ENCODE assay signal across 8 cellular contexts in the genomic region with DNA sequence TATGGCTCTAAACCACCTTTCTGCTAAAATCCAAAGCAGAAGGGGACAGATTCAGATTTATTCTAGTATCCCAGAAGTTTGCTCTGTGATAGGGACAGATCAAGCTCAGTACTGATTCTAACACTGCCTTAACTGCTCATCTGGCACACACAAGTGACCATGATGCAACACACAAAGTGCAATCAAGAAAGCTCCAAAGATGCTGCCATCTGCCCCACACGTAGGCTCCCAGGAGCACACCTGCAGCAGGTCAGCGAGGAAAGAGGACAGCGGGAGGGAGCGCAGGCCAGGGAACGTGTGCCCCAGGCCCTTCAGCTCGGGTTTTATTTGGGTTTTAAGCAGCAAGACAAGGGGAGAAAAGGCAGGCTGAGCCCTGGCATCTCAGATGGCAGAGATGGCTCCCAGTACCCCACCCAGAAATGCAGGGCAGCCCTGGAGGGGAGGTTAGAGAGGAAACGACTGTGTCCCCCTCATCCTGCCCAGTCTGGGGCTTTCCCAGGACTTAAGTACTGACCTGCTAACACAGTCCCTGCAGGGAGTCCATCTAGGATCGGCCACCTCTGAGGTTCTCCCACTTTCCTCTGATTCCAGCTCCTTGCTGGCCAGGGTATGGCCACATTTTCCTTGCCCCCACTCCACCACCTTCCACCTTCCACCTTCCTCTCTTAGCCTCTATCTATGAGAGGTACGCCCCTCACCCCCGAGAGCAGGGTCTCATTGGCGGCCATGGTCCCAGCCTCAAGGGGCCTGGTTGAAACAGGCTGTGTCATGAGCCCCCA. TPM values are rescaled to one million over a fixed set of nuclear protein-coding genes. Genes with fewer than 3 reads are reported as not detected.
DNase-seq lines count a peak whose midpoint lies in the region; ATAC-seq, FAIRE-seq and TF ChIP-seq lines count a peak whose summit lies in the region.

No MANE protein-coding gene starts in this region.

- no peak overlapping the region for H2AFZ ChIP-seq in keratinocyte (ENCODE audit: control insufficient read depth, low read length)

- H4K20me1 ChIP-seq in keratinocyte (ENCODE audit: control insufficient read depth, extremely low read depth, insufficient read depth, low read length) = peaks cover 34% of the 10 kb centered on the region

- H3K4me3 Mint-ChIP-seq in activated T-cell treated with anti-CD3 and anti-CD28 coated beads, Interleukin-2, amount 50 U/mL, for 24 hours = peak overlapping the region; percentile 94

- dilution Hi-C loops in keratinocyte (cut with MboI; ENCODE audit: extremely low pct_ligation_motif_present, low sequenced_read_pairs) = no loop called here

- intact Hi-C loops in thyroid gland (cut with DNase I) = loop anchor here (5.0 kb wide), 1 partner anchor 82 kb away; a partner anchor contains a TSS

- H3K27ac ChIP-seq in keratinocyte (ENCODE audit: control insufficient read depth, insufficient read depth, low read length) (peak overlapping the region; percentile 53), thyroid gland (peak overlapping the region in 1 of 3 donors; percentile 45)

- H3K36me3 ChIP-seq in keratinocyte (ENCODE audit: control insufficient read depth in 2 of 2, extremely low read depth in 1 of 2, insufficient read depth in 2 of 2, low read length in 2 of 2) (peaks cover 22 to 33% of the 10 kb centered on the region in 2 experiments), thyroid gland (peaks cover 2 to 6% of the 10 kb centered on the region in 2 donors)

- H3K4me2 ChIP-seq in keratinocyte (ENCODE audit: control insufficient read depth, extremely low read depth, insufficient read depth, low read depth, low read length) = peak overlapping the region; percentile 93

- DNase-seq in activated T-cell treated with anti-CD3 and anti-CD28 coated beads, Interleukin-2, amount 50 U/mL, for 24 hours = no peak
- DNase-seq in activated T-cell treated with anti-CD3 and anti-CD28 coated beads, Interleukin-2, amount 50 U/mL, for 48 hours = no peak
- no peak for DNase-seq in activated naive CD4-positive, alpha-beta T cell treated with anti-CD3 and anti-CD28 coated beads, Interleukin-2, amount 50 U/mL, for 72 hours (ENCODE audit: low spot score in 2 of 2)
- DNase-seq in keratinocyte (ENCODE audit: low read depth, low spot score) (no peak), thyroid gland (no peak), T-helper 9 cell (no peak), cerebellum (ENCODE audit: low spot score) (no peak)

- H3K9ac ChIP-seq in keratinocyte (ENCODE audit: control insufficient read depth, extremely low read depth, insufficient read depth, low read length) = peak overlapping the region; percentile 83

- H3K9me3 Mint-ChIP-seq in activated T-cell treated with anti-CD3 and anti-CD28 coated beads, Interleukin-2, amount 50 U/mL, for 24 hours = no peaks in the 10 kb centered on the region
- H3K9me3 Mint-ChIP-seq in activated naive CD4-positive, alpha-beta T cell treated with anti-CD3 and anti-CD28 coated beads, Interleukin-2, amount 50 U/mL, for 72 hours = no peaks in the 10 kb centered on the region

- no peaks in the 10 kb centered on the region for H3K27me3 Mint-ChIP-seq in activated T-cell treated with anti-CD3 and anti-CD28 coated beads, Interleukin-2, amount 50 U/mL, for 24 hours

- no peak for TF ChIP-seq CTCF in keratinocyte (optimal IDR thresholded peaks at IDR 0.05 in 1 of 3, IDR thresholded peaks at IDR 0.05 in 1 of 3, conservative IDR thresholded peaks at IDR 0.05 in 1 of 3; ENCODE audit: extremely low read depth in 1 of 3, insufficient read depth in 2 of 3, low read length in 3 of 3)
- no peak for TF ChIP-seq CTCF in thyroid gland (IDR thresholded peaks at IDR 0.05)

- H3K9me3 ChIP-seq in keratinocyte (ENCODE audit: control insufficient read depth, low read depth, low read length) = no peaks in the 10 kb centered on the region
- H3K9me3 ChIP-seq in thyroid gland = no peaks in the 10 kb centered on the region

- H3K4me1 ChIP-seq in keratinocyte (ENCODE audit: control insufficient read depth, extremely low read depth, insufficient read depth, low read length) (peaks cover 41% of the 10 kb centered on the region), thyroid gland (peaks cover 27 to 31% of the 10 kb centered on the region in 2 donors)

- peaks cover 57% of the 10 kb centered on the region for H3K4me1 Mint-ChIP-seq in activated T-cell treated with anti-CD3 and anti-CD28 coated beads, Interleukin-2, amount 50 U/mL, for 24 hours (ENCODE audit: low read depth)

- 19 to 25% methylated on average over 11 of the region's 11 CpGs for WGBS in thyroid gland, 2 donors

- H3K27ac Mint-ChIP-seq in activated T-cell treated with anti-CD3 and anti-CD28 coated beads, Interleukin-2, amount 50 U/mL, for 24 hours = peak overlapping the region; percentile 92
- peak overlapping the region; percentile 89 to 97 for H3K27ac Mint-ChIP-seq in activated naive CD4-positive, alpha-beta T cell treated with anti-CD3 and anti-CD28 coated beads, Interleukin-2, amount 50 U/mL, for 72 hours

- peaks cover 57% of the 10 kb centered on the region for H3K36me3 Mint-ChIP-seq in activated T-cell treated with anti-CD3 and anti-CD28 coated beads, Interleukin-2, amount 50 U/mL, for 24 hours (ENCODE audit: low read depth)
- H3K36me3 Mint-ChIP-seq in activated naive CD4-positive, alpha-beta T cell treated with anti-CD3 and anti-CD28 coated beads, Interleukin-2, amount 50 U/mL, for 72 hours = peaks cover 10 to 35% of the 10 kb centered on the region in 2 donors

- H3K4me3 ChIP-seq in keratinocyte (ENCODE audit: control insufficient read depth in 2 of 3, extremely low read depth in 1 of 3, insufficient read depth in 2 of 3, low read depth in 1 of 3, low read length in 3 of 3) (peak overlapping the region; percentile 83 to 93 (median 86)), thyroid gland (replicated peaks in 1 of 3) (peak overlapping the region in 2 of 3 donors; percentile 22 to 85)

- no peak for ATAC-seq in activated naive CD4-positive, alpha-beta T cell treated with anti-CD3 and anti-CD28 coated beads, Interleukin-2, amount 50 U/mL, for 72 hours
- ATAC-seq in GM18498 (IDR thresholded peaks at IDR 0.05; ENCODE audit: unreplicated experiment) = no peak

- peaks cover 73% of the 10 kb centered on the region for H3K79me2 ChIP-seq in keratinocyte (ENCODE audit: control insufficient read depth, insufficient read depth, low read length)

- peaks cover 4% of the 10 kb centered on the region for H3K9me1 ChIP-seq in keratinocyte (ENCODE audit: control insufficient read depth, extremely low read depth, insufficient read depth, low read length)

- TF ChIP-seq POLR2A in thyroid gland (IDR thresholded peaks at IDR 0.05) = no peak

- FAIRE-seq in keratinocyte (lab: Jason Lieb, UNC) = no peak

- no peaks in the 10 kb centered on the region for H3K27me3 ChIP-seq in keratinocyte (ENCODE audit: control insufficient read depth, extremely low read depth, insufficient read depth, low read length)
- H3K27me3 ChIP-seq in thyroid gland = no peaks in the 10 kb centered on the region

RNA-seq across cellular contexts. Expression of a gene that starts 1.2 kb away (rescaled TPM):
- 10 to 100 TPM; 43.3 to 43.6 TPM for total RNA-seq in activated naive CD4-positive, alpha-beta T cell treated with anti-CD3 and anti-CD28 coated beads, Interleukin-2, amount 50 U/mL, for 72 hours
- polyA plus RNA-seq in keratinocyte = 9.9 to 14.8 TPM (median 11.8 TPM) in 3 replicates
- 8.8 TPM for polyA plus RNA-seq in keratinocyte (2011; ENCODE audit: low read depth)
- 6.3 and 12.5 TPM in 2 replicates for polyA plus RNA-seq in keratinocyte (2011; cell fraction: cytosol; rRNA removed)
- polyA plus RNA-seq in keratinocyte (2011; cell fraction: nucleus; rRNA removed) = 32.0 and 36.2 TPM in 2 replicates
- polyA plus RNA-seq in keratinocyte (2012; ENCODE audit: low replicate concordance) = 18.7 and 19.5 TPM in 2 replicates
- 11.3 to 15.6 TPM (median 11.3 TPM) in 3 replicates for polyA minus RNA-seq in keratinocyte
- 19.2 TPM for polyA minus RNA-seq in keratinocyte (2011; cell fraction: cytosol; rRNA and poly(A)+ RNA removed)
- 16.8 and 20.7 TPM in 2 replicates for polyA minus RNA-seq in keratinocyte (2011; cell fraction: nucleus; rRNA and poly(A)+ RNA removed)
- total RNA-seq in thyroid gland = 10 to 100 TPM; 19.3 to 35.9 (median 24.7) TPM
- 16.1 TPM for total RNA-seq in cerebellum

RNA-seq across cellular contexts. Expression of a gene that starts 11.3 kb away (rescaled TPM):
- 1 to 10 TPM in 1 of 2 donors, under 1 TPM in 1; 0.91 to 2.4 TPM for total RNA-seq in activated naive CD4-positive, alpha-beta T cell treated with anti-CD3 and anti-CD28 coated beads, Interleukin-2, amount 50 U/mL, for 72 hours
- 0.14 to 0.53 TPM (median 0.24 TPM) in 3 replicates for polyA plus RNA-seq in keratinocyte
- polyA plus RNA-seq in keratinocyte (2011; ENCODE audit: low read depth) = 1.7 TPM
- 0.13 TPM in 2 replicates for polyA plus RNA-seq in keratinocyte (2011; cell fraction: cytosol; rRNA removed)
- polyA plus RNA-seq in keratinocyte (2011; cell fraction: nucleus; rRNA removed) = 2.2 and 2.3 TPM in 2 replicates
- 0.18 and 1.6 TPM in 2 replicates for polyA plus RNA-seq in keratinocyte (2012; ENCODE audit: low replicate concordance)
- polyA minus RNA-seq in keratinocyte = 0.32 to 1.4 TPM (median 0.43 TPM) in 3 replicates
- not detected for polyA minus RNA-seq in keratinocyte (2011; cell fraction: cytosol; rRNA and poly(A)+ RNA removed)
- polyA minus RNA-seq in keratinocyte (2011; cell fraction: nucleus; rRNA and poly(A)+ RNA removed) = 0.63 and 0.78 TPM in 2 replicates
- total RNA-seq in thyroid gland (1 to 10 TPM in 3 of 4 donors, not detected in 1; 1.3 to 2.8 (median 2.8) TPM), cerebellum (4.0 TPM)
